8 cellular contexts compared by ENCODE assay signal in the genomic region with DNA sequence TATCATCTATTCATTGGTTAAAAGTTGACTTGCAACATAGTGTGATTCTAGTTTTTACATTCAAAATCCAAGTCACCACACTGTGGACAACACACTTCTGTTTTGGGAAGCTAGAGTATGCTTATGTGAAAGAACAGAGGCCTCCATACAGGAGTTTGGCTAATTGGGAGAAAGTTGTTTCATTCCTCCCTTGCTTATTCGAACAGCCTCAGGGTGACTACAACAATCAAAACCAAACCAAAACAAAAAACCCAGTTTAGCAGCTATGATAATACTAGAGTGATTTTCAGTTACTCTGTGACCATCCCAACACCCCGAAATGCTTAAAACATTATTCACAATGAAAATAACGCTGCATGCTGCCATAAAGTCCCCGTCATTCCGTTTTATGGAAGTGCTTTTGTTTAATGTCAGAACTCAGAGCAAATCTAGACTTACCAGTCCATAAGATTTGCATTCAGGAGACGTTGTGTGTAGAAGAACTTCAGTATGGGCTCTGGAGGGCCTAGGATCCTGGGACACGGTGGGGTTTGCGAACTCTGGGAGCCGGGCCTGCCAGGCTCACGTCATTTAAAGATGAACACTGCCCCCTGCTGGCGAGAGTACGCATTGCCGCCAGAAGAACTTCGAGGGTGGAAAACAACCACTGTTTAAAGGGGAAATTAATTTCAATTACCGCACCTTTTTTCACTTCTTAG.
A peak's percentile ranks its signal among the peaks of the same experiment; 100 is the strongest.
DNase-seq lines count a peak whose midpoint lies in the region; ATAC-seq and TF ChIP-seq lines count a peak whose summit lies in the region.

No MANE protein-coding gene starts in this region.

- H3K4me3 ChIP-seq in Jurkat, Clone E6-1 (ENCODE audit: low read length), result no peak overlapping the region
- no peak overlapping the region for H3K4me3 ChIP-seq in right cardiac atrium (ENCODE audit: low read length)
- H3K4me3 ChIP-seq in sigmoid colon, result no peak overlapping the region

- peak; percentile 64 for DNase-seq in ACHN
- DNase-seq in Jurkat, Clone E6-1 (ENCODE audit: low read depth, low spot score), result peak; percentile 35
- DNase-seq in SW480 (ENCODE audit: low spot score), result peak; percentile 28
- DNase-seq in amygdala (lab: John Stamatoyannopoulos, UW), result peak in 49 of 56 donors; percentile 4 to 88 (median 44)
- DNase-seq in right cardiac atrium, result peak; percentile 48 to 84 (median 81)
- peak; percentile 81 for DNase-seq in sigmoid colon

- H3K9me3 ChIP-seq in right cardiac atrium (ENCODE audit: control insufficient read depth, low read length) (no peaks in the 10 kb centered on the region), sigmoid colon (no peaks in the 10 kb centered on the region)

- TF ChIP-seq POLR2A in sigmoid colon (IDR thresholded peaks at IDR 0.05), result no peak

- ATAC-seq in GM18502 (IDR thresholded peaks at IDR 0.05; ENCODE audit: poor library complexity, unreplicated experiment), result peak; percentile 82
- ATAC-seq in right cardiac atrium, result peak; percentile 24 to 56
- no peak for ATAC-seq in HG03039 (IDR thresholded peaks at IDR 0.05; ENCODE audit: unreplicated experiment)

- H3K27ac ChIP-seq in right cardiac atrium (ENCODE audit: low read length) (no peak overlapping the region), sigmoid colon (no peak overlapping the region)

- in situ Hi-C loops in ACHN (cut with HindIII; ENCODE audit: low pct_ligation_motif_present, low pct_unique_long_range_greater_than_20kb, low sequenced_read_pairs), result no loop called here

- H3K4me1 ChIP-seq in right cardiac atrium (ENCODE audit: control insufficient read depth, insufficient read depth, low read length) (no peaks in the 10 kb centered on the region), sigmoid colon (peaks cover 0 to 13% (median 11%) of the 10 kb centered on the region in 4 donors)

- H3K36me3 ChIP-seq in sigmoid colon, result no peaks in the 10 kb centered on the region

- intact Hi-C loops in right cardiac atrium (cut with DNase I), result loop anchor here in 3 of 4 donors (10.0 kb wide), 1 partner anchor 1425 kb away; no protein-coding TSS in a partner anchor
- intact Hi-C loops in sigmoid colon (cut with DNase I), result loop anchor here (2.0 to 10.0 kb wide), 3 partner anchors 37 to 1425 kb away; no protein-coding TSS in a partner anchor

- no peak for TF ChIP-seq EP300 in sigmoid colon (IDR thresholded peaks at IDR 0.05)

- peak; percentile 53 to 93 (median 84) for TF ChIP-seq CTCF in sigmoid colon (IDR thresholded peaks at IDR 0.05)

- 34% methylated on average over 15 of the region's 15 CpGs for WGBS in right cardiac atrium
- 8 to 29% methylated on average over 15 of the region's 15 CpGs for WGBS in sigmoid colon, 2 donors

- H3K27me3 ChIP-seq in right cardiac atrium (ENCODE audit: control insufficient read depth, insufficient read depth), result no peaks in the 10 kb centered on the region
- no peaks in the 10 kb centered on the region for H3K27me3 ChIP-seq in sigmoid colon

Comparison
In these comparisons a context has a peak if more than half of its experiments do, and no peak if none do; other contexts are left out.
1. DNase-seq: peak in every context shown above with its lines; median percentile 81 in right cardiac atrium; 81 in sigmoid colon; 64 in ACHN; 44 in amygdala; 35 in Jurkat, Clone E6-1; 28 in SW480.